Comparison of ENCODE assay signal across 17 cellular contexts in genomic region chr12:47938594-47938993, GRCh38. TPM values are rescaled to one million over a fixed set of nuclear protein-coding genes. Genes with fewer than 3 reads are reported as not detected.
DNase-seq lines count a peak whose midpoint lies in the region; ATAC-seq and TF ChIP-seq lines count a peak whose summit lies in the region.
"Had no signal": no experiment of that assay in that cellular context is flagged by ENCODE, and none has a peak within 500 bp of the region (broad histone marks: within the 10 kb centered on the region; RNA-seq: fewer than 3 reads in every experiment).

No MANE protein-coding gene starts in this region.

- in situ Hi-C loops in transverse colon (cut with MboI; ENCODE audit: low pct_ligation_motif_present in 1 of 4, low pct_unique_long_range_greater_than_20kb in 1 of 4, low sequenced_read_pairs in 3 of 4): no loop called here

- peaks cover 0 to 6% of the 10 kb centered on the region in 2 donors for H3K4me1 ChIP-seq in neuronal stem cell (ENCODE audit: control insufficient read depth in 2 of 2, insufficient read depth in 1 of 2, low read depth in 1 of 2, low read length in 2 of 2)
- peaks cover 3 to 32% (median 7%) of the 10 kb centered on the region in 4 donors for H3K4me1 ChIP-seq in transverse colon

- H3K27ac ChIP-seq in coronary artery (no peak overlapping the region), neuronal stem cell (replicated peaks; ENCODE audit: low read length) (no peak overlapping the region), transverse colon (peak overlapping the region; percentile 50 to 72 (median 56))

- H3K4me3 Mint-ChIP-seq in activated CD8-positive, alpha-beta memory T cell treated with anti-CD3 and anti-CD28 coated beads, Interleukin-2, amount 10 ng/mL, durations not matched to agents 7 days and 5 days: no peak overlapping the region
- H3K4me3 Mint-ChIP-seq: CD8-positive, alpha-beta memory T cell had no signal

- peak; percentile 33 for DNase-seq in activated CD8-positive, alpha-beta memory T cell treated with anti-CD3 and anti-CD28 coated beads, Interleukin-2, amount 10 ng/mL, durations not matched to agents 7 days and 5 days
- no peak for DNase-seq in activated CD8-positive, alpha-beta memory T cell treated with anti-CD3 and anti-CD28 coated beads, Interleukin-2, amount 50 U/mL, for 48 hours
- peak; percentile 49 for DNase-seq in coronary artery (ENCODE audit: low spot score)
- no peak for DNase-seq in neuronal stem cell (ENCODE audit: low spot score)
- no peak for DNase-seq in transverse colon
- DNase-seq in NK-92 (lab: John Stamatoyannopoulos, UW; ENCODE audit: unreplicated experiment): no peak
- DNase-seq in pons (ENCODE audit: low spot score): no peak
- DNase-seq in NCI-H524 (lab: John Stamatoyannopoulos, UW): no peak
- DNase-seq: CD8-positive, alpha-beta memory T cell; GDM1; NCI-H1417; NCI-H1930; NCI-H2171; NCI-H446 had no signal

- peak overlapping the region; percentile 60 for H3K9ac ChIP-seq in neuronal stem cell (ENCODE audit: low read depth, low read length, poor library complexity)

- TF ChIP-seq POLR2A in transverse colon (IDR thresholded peaks at IDR 0.05): no peak

- H2BK5ac ChIP-seq in neuronal stem cell (ENCODE audit: low read length): no peak overlapping the region

- no peak overlapping the region for H3K23ac ChIP-seq in neuronal stem cell (ENCODE audit: low read depth, low read length, poor library complexity)

- H4K8ac ChIP-seq in neuronal stem cell (ENCODE audit: low read depth, low read length): no peak overlapping the region

- no peak for ATAC-seq in activated CD8-positive, alpha-beta memory T cell treated with anti-CD3 and anti-CD28 coated beads, Interleukin-2, amount 10 ng/mL, durations not matched to agents 7 days and 5 days
- ATAC-seq: GM12878, HCT116, K562 had no signal

- no peak overlapping the region for H3K4me2 ChIP-seq in neuronal stem cell (ENCODE audit: insufficient read depth, low read length, poor library complexity, severe bottlenecking)

- no peak overlapping the region for H2AFZ ChIP-seq in neuronal stem cell (ENCODE audit: low read length)

- CTCF ChIA-PET in activated CD8-positive, alpha-beta memory T cell treated with anti-CD3 and anti-CD28 coated beads, Interleukin-2, amount 10 ng/mL, durations not matched to agents 7 days and 5 days (lab: Charles Lee): interaction anchor here (1.4 kb wide), 1 partner anchor 11 kb away, joined by 10 read pairs; no protein-coding TSS in a partner anchor

- no CpG with 5 or more reads among the region's 4 CpGs for WGBS in neuronal stem cell (ENCODE audit: extremely low coverage in 2 of 2, insufficient read length in 2 of 2, insufficient replicate concordance in 1 of 2), 2 donors
- WGBS in transverse colon (ENCODE audit: low coverage in 1 of 2), 2 donors: 88% methylated on average over 4 of the region's 4 CpGs; no CpG with 5 or more reads in 1 of the 2 donors

- no peak overlapping the region for H4K91ac ChIP-seq in neuronal stem cell (ENCODE audit: low read depth, low read length, poor library complexity)

- no peaks in the 10 kb centered on the region for H3K79me1 ChIP-seq in neuronal stem cell (ENCODE audit: low read depth, low read length)

- peaks cover 22% of the 10 kb centered on the region for H3K27me3 Mint-ChIP-seq in activated CD8-positive, alpha-beta memory T cell treated with anti-CD3 and anti-CD28 coated beads, Interleukin-2, amount 10 ng/mL, durations not matched to agents 7 days and 5 days

- H3K27me3 ChIP-seq in neuronal stem cell (ENCODE audit: control insufficient read depth in 3 of 3, insufficient read depth in 3 of 3, low read depth in 1 of 3, low read length in 3 of 3): peaks cover 0 to 24% (median 6%) of the 10 kb centered on the region in 3 experiments
- H3K27me3 ChIP-seq in transverse colon: peaks cover 6% of the 10 kb centered on the region

- no peak overlapping the region for H2BK120ac ChIP-seq in neuronal stem cell (ENCODE audit: low read depth, low read length)

- H2AK5ac ChIP-seq in neuronal stem cell (ENCODE audit: low read depth, low read length): no peak overlapping the region

- H3K4ac ChIP-seq in neuronal stem cell (ENCODE audit: low read length): no peak overlapping the region

- no peak overlapping the region for H3K18ac ChIP-seq in neuronal stem cell (ENCODE audit: low read length)

- H3K9me3 ChIP-seq in neuronal stem cell (replicated peaks in 1 of 2; ENCODE audit: control insufficient read depth in 2 of 2, insufficient read depth in 1 of 2, low read depth in 1 of 2, low read length in 2 of 2): no peaks in the 10 kb centered on the region
- no peaks in the 10 kb centered on the region for H3K9me3 ChIP-seq in transverse colon

- H2BK12ac ChIP-seq in neuronal stem cell (ENCODE audit: low read length): no peak overlapping the region

- no peaks in the 10 kb centered on the region for H3K9me3 Mint-ChIP-seq in activated CD8-positive, alpha-beta memory T cell treated with anti-CD3 and anti-CD28 coated beads, Interleukin-2, amount 10 ng/mL, durations not matched to agents 7 days and 5 days (ENCODE audit: low read depth)
- H3K9me3 Mint-ChIP-seq: CD8-positive, alpha-beta memory T cell had no signal

- TF ChIP-seq CTCF in coronary artery (IDR thresholded peaks at IDR 0.05) (no peak), transverse colon (IDR thresholded peaks at IDR 0.05) (no peak)

- intact Hi-C loops in transverse colon (cut with DNase I; ENCODE audit: low total_unique reads): no loop called here

- H3K4me1 Mint-ChIP-seq in activated CD8-positive, alpha-beta memory T cell treated with anti-CD3 and anti-CD28 coated beads, Interleukin-2, amount 10 ng/mL, durations not matched to agents 7 days and 5 days: no peaks in the 10 kb centered on the region

- no peak overlapping the region for H3K14ac ChIP-seq in neuronal stem cell (ENCODE audit: low read length)

- no peaks in the 10 kb centered on the region for H3K36me3 Mint-ChIP-seq in activated CD8-positive, alpha-beta memory T cell treated with anti-CD3 and anti-CD28 coated beads, Interleukin-2, amount 10 ng/mL, durations not matched to agents 7 days and 5 days
- H3K36me3 Mint-ChIP-seq: CD8-positive, alpha-beta memory T cell had no signal

- H3K27ac Mint-ChIP-seq in activated CD8-positive, alpha-beta memory T cell treated with anti-CD3 and anti-CD28 coated beads, Interleukin-2, amount 10 ng/mL, durations not matched to agents 7 days and 5 days: no peak overlapping the region

- H3K36me3 ChIP-seq in neuronal stem cell (replicated peaks in 1 of 2; ENCODE audit: control insufficient read depth in 2 of 2, insufficient read depth in 2 of 2, low read length in 2 of 2) (no peaks in the 10 kb centered on the region), transverse colon (no peaks in the 10 kb centered on the region)

- no peak for TF ChIP-seq EP300 in transverse colon (IDR thresholded peaks at IDR 0.05; ENCODE audit: low read depth)

- no peak overlapping the region for H3K4me3 ChIP-seq in coronary artery
- no peak overlapping the region for H3K4me3 ChIP-seq in neuronal stem cell (ENCODE audit: low read length in 2 of 2)
- no peak overlapping the region for H3K4me3 ChIP-seq in transverse colon
- H3K4me3 ChIP-seq: GM12878, K562 had no signal

- no peak overlapping the region for H2BK15ac ChIP-seq in neuronal stem cell (ENCODE audit: low read length)

RNA-seq across cellular contexts. Expression of gene TMEM106C, which starts 24.8 kb away (rescaled TPM):
- total RNA-seq in activated CD8-positive, alpha-beta memory T cell treated with anti-CD3 and anti-CD28 coated beads, Interleukin-2, amount 10 ng/mL, durations not matched to agents 7 days and 5 days: 100 to 1,000 TPM; 162 to 174 TPM
- polyA plus RNA-seq in neuronal stem cell (2013, experiment 1 of 2): 71.6 TPM
- polyA plus RNA-seq in neuronal stem cell (2013, experiment 2 of 2): 70.1 TPM
- total RNA-seq in transverse colon: 100 to 1,000 TPM in 2 of 4 donors, 10 to 100 TPM in 2; 51.9 to 258 (median 113) TPM

RNA-seq across cellular contexts. Expression of gene VDR, which starts 33.8 kb away (rescaled TPM):
- 10 to 100 TPM; 34.9 to 69.8 TPM for total RNA-seq in activated CD8-positive, alpha-beta memory T cell treated with anti-CD3 and anti-CD28 coated beads, Interleukin-2, amount 10 ng/mL, durations not matched to agents 7 days and 5 days
- polyA plus RNA-seq in neuronal stem cell (2013, experiment 1 of 2): under 0.01 TPM
- polyA plus RNA-seq in neuronal stem cell (2013, experiment 2 of 2): 0.03 TPM
- 100 to 1,000 TPM in 2 of 4 donors, 10 to 100 TPM in 2; 62.3 to 191 (median 117) TPM for total RNA-seq in transverse colon

Comparison
In these comparisons a context has a peak if more than half of its experiments do, and no peak if none do; other contexts are left out.
1. DNase-seq: peak in activated CD8-positive, alpha-beta memory T cell treated with anti-CD3 and anti-CD28 coated beads, Interleukin-2, amount 10 ng/mL, durations not matched to agents 7 days and 5 days (single experiment) and coronary artery (single experiment); none in activated CD8-positive, alpha-beta memory T cell treated with anti-CD3 and anti-CD28 coated beads, Interleukin-2, amount 50 U/mL, for 48 hours (single experiment), neuronal stem cell (single experiment), transverse colon (single experiment), NK-92 (single experiment), pons (single experiment) and NCI-H524 (0 of 2).
2. H3K27ac ChIP-seq: peak in transverse colon (4 of 4); none in coronary artery (0 of 2) and neuronal stem cell (single experiment).